2 cellular contexts compared by ENCODE assay signal in genomic region chr2:219205165-219205538, GRCh38.
TF ChIP-seq lines count a peak whose summit lies in the region.

No MANE protein-coding gene starts in this region.

TF ChIP-seq in WTC11, 78 proteins besides CTCF, POLR2A, EP300 and RAD21:
- TF ChIP-seq MLX (CRISPR knock-in tag; IDR thresholded peaks at IDR 0.05) (no peak), ATF2 (CRISPR knock-in tag; IDR thresholded peaks at IDR 0.05; ENCODE audit: borderline replicate concordance, low read depth) (no peak), ZBTB43 (CRISPR knock-in tag; IDR thresholded peaks at IDR 0.05) (no peak)

TF ChIP-seq in SK-N-SH, 30 proteins besides CTCF, POLR2A, EP300 and RAD21:
- no peak for TF ChIP-seq PBX3 (IDR thresholded peaks at IDR 0.05)
- no peak for TF ChIP-seq USF2 (IDR thresholded peaks at IDR 0.05; ENCODE audit: borderline replicate concordance, low read depth, low read length)
- TF ChIP-seq YY1 (IDR thresholded peaks at IDR 0.05; ENCODE audit: low read depth): no peak
- no peak for TF ChIP-seq FOXM1 (IDR thresholded peaks at IDR 0.05; ENCODE audit: low read depth)
- no peak for TF ChIP-seq MEF2A (IDR thresholded peaks at IDR 0.05; ENCODE audit: borderline replicate concordance, low read depth)
- no peak for TF ChIP-seq FOXJ3 (CRISPR knock-in tag; IDR thresholded peaks at IDR 0.05)
- no peak for TF ChIP-seq POLR2AphosphoS5 (IDR thresholded peaks at IDR 0.05; ENCODE audit: low read depth, low read length)
- no peak for TF ChIP-seq GABPA (IDR thresholded peaks at IDR 0.05; ENCODE audit: low read depth)
- TF ChIP-seq TAF1 (IDR thresholded peaks at IDR 0.05; ENCODE audit: borderline replicate concordance, low read depth, low read length): no peak
- TF ChIP-seq NRF1 (IDR thresholded peaks at IDR 0.05; ENCODE audit: low read depth, low read length): no peak
- TF ChIP-seq CHD2 (IDR thresholded peaks at IDR 0.05; ENCODE audit: low read length, partially characterized antibody): no peak
- no peak for TF ChIP-seq USF1 (IDR thresholded peaks at IDR 0.05; ENCODE audit: borderline replicate concordance, low read depth)
- TF ChIP-seq IRF3 (IDR thresholded peaks at IDR 0.05; ENCODE audit: low read depth, low read length): no peak
- no peak for TF ChIP-seq REST (IDR thresholded peaks at IDR 0.05; ENCODE audit: low read depth, low read length)
